1 cellular context compared by ENCODE assay signal in the genomic region with DNA sequence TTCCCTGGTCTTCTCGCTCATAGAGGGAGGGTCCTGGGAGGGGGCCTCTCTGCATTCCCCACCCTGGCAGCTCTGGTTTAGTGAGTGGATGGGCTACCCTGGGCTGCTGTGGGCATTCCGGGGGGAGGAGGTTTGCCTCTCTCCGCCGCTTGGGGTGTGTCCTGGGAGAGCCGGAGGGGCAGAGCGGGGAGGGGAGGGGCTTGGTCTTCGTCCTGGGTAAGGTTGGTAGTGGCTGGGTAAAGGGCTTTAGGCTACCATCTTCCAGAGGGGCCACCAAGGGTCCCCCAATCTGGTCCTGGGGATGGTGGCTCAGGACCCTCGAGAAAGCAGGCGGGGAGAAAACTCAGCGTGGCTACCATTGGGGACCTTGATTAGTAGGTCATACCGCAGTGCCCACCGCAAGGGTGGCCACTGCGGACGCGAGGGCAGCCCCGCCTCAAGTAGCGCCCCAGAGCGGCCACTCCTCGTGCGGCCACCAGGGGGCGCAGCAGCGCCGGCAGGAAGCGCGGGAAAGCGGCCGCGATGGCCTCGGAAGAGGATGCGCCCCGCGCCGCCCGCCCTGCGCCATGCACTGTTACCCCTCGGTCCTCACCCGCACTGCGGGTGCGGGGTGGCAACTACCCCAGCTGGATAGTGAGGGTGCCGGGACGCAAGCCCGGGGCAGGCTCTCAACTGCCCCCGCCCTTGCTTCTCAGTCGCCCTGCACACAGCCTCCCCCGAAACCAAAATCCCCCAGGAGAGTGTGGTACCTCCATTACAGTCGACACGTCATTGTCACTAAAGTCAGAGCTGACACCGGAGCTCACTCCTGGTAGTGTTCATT.
TF ChIP-seq lines count a peak whose summit lies in the region.

No MANE protein-coding gene starts in this region.

TF ChIP-seq in WTC11, 78 proteins besides CTCF, POLR2A, EP300 and RAD21 (continued from another document and continues in another):
- TF ChIP-seq, protein P1, sequence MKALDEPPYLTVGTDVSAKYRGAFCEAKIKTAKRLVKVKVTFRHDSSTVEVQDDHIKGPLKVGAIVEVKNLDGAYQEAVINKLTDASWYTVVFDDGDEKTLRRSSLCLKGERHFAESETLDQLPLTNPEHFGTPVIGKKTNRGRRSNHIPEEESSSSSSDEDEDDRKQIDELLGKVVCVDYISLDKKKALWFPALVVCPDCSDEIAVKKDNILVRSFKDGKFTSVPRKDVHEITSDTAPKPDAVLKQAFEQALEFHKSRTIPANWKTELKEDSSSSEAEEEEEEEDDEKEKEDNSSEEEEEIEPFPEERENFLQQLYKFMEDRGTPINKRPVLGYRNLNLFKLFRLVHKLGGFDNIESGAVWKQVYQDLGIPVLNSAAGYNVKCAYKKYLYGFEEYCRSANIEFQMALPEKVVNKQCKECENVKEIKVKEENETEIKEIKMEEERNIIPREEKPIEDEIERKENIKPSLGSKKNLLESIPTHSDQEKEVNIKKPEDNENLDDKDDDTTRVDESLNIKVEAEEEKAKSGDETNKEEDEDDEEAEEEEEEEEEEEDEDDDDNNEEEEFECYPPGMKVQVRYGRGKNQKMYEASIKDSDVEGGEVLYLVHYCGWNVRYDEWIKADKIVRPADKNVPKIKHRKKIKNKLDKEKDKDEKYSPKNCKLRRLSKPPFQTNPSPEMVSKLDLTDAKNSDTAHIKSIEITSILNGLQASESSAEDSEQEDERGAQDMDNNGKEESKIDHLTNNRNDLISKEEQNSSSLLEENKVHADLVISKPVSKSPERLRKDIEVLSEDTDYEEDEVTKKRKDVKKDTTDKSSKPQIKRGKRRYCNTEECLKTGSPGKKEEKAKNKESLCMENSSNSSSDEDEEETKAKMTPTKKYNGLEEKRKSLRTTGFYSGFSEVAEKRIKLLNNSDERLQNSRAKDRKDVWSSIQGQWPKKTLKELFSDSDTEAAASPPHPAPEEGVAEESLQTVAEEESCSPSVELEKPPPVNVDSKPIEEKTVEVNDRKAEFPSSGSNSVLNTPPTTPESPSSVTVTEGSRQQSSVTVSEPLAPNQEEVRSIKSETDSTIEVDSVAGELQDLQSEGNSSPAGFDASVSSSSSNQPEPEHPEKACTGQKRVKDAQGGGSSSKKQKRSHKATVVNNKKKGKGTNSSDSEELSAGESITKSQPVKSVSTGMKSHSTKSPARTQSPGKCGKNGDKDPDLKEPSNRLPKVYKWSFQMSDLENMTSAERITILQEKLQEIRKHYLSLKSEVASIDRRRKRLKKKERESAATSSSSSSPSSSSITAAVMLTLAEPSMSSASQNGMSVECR (CRISPR knock-in tag; IDR thresholded peaks at IDR 0.05; ENCODE audit: borderline replicate concordance), result no peak
- no peak for TF ChIP-seq EMX1 (CRISPR knock-in tag; IDR thresholded peaks at IDR 0.05)
- TF ChIP-seq, protein P2, sequence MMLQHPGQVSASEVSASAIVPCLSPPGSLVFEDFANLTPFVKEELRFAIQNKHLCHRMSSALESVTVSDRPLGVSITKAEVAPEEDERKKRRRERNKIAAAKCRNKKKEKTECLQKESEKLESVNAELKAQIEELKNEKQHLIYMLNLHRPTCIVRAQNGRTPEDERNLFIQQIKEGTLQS (CRISPR knock-in tag; conservative IDR thresholded peaks at IDR 0.05), result no peak
- TF ChIP-seq, protein P3, sequence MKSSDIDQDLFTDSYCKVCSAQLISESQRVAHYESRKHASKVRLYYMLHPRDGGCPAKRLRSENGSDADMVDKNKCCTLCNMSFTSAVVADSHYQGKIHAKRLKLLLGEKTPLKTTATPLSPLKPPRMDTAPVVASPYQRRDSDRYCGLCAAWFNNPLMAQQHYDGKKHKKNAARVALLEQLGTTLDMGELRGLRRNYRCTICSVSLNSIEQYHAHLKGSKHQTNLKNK (CRISPR knock-in tag; IDR thresholded peaks at IDR 0.05), result no peak
- TF ChIP-seq, protein P4, sequence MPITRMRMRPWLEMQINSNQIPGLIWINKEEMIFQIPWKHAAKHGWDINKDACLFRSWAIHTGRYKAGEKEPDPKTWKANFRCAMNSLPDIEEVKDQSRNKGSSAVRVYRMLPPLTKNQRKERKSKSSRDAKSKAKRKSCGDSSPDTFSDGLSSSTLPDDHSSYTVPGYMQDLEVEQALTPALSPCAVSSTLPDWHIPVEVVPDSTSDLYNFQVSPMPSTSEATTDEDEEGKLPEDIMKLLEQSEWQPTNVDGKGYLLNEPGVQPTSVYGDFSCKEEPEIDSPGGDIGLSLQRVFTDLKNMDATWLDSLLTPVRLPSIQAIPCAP (CRISPR knock-in tag; IDR thresholded peaks at IDR 0.05), result peak; percentile 59; the same call in 1 of the 2 replicates
- 0 out of 2 replicates have a peak, but pooled peaks have one; percentile 26 for TF ChIP-seq ZNF263 (CRISPR knock-in tag; IDR thresholded peaks at IDR 0.05; ENCODE audit: low read depth)
- TF ChIP-seq, protein P5, sequence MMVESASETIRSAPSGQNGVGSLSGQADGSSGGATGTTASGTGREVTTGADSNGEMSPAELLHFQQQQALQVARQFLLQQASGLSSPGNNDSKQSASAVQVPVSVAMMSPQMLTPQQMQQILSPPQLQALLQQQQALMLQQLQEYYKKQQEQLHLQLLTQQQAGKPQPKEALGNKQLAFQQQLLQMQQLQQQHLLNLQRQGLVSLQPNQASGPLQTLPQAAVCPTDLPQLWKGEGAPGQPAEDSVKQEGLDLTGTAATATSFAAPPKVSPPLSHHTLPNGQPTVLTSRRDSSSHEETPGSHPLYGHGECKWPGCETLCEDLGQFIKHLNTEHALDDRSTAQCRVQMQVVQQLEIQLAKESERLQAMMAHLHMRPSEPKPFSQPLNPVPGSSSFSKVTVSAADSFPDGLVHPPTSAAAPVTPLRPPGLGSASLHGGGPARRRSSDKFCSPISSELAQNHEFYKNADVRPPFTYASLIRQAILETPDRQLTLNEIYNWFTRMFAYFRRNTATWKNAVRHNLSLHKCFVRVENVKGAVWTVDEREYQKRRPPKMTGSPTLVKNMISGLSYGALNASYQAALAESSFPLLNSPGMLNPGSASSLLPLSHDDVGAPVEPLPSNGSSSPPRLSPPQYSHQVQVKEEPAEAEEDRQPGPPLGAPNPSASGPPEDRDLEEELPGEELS (CRISPR knock-in tag; IDR thresholded peaks at IDR 0.05), result peak; percentile 87
- 0 out of 2 replicates have a peak, but pooled peaks have one; percentile 32 for TF ChIP-seq ZNF232 (CRISPR knock-in tag; IDR thresholded peaks at IDR 0.05)
- no peak for TF ChIP-seq OVOL2 (CRISPR knock-in tag; IDR thresholded peaks at IDR 0.05; ENCODE audit: borderline replicate concordance)
- TF ChIP-seq, protein P6, sequence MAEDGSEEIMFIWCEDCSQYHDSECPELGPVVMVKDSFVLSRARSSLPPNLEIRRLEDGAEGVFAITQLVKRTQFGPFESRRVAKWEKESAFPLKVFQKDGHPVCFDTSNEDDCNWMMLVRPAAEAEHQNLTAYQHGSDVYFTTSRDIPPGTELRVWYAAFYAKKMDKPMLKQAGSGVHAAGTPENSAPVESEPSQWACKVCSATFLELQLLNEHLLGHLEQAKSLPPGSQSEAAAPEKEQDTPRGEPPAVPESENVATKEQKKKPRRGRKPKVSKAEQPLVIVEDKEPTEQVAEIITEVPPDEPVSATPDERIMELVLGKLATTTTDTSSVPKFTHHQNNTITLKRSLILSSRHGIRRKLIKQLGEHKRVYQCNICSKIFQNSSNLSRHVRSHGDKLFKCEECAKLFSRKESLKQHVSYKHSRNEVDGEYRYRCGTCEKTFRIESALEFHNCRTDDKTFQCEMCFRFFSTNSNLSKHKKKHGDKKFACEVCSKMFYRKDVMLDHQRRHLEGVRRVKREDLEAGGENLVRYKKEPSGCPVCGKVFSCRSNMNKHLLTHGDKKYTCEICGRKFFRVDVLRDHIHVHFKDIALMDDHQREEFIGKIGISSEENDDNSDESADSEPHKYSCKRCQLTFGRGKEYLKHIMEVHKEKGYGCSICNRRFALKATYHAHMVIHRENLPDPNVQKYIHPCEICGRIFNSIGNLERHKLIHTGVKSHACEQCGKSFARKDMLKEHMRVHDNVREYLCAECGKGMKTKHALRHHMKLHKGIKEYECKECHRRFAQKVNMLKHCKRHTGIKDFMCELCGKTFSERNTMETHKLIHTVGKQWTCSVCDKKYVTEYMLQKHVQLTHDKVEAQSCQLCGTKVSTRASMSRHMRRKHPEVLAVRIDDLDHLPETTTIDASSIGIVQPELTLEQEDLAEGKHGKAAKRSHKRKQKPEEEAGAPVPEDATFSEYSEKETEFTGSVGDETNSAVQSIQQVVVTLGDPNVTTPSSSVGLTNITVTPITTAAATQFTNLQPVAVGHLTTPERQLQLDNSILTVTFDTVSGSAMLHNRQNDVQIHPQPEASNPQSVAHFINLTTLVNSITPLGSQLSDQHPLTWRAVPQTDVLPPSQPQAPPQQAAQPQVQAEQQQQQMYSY (CRISPR knock-in tag; IDR thresholded peaks at IDR 0.05), result no peak
- TF ChIP-seq ATF1 (CRISPR knock-in tag; IDR thresholded peaks at IDR 0.05), result no peak
- TF ChIP-seq TCF7 (CRISPR knock-in tag; IDR thresholded peaks at IDR 0.05; ENCODE audit: low read depth), result no peak
- no peak for TF ChIP-seq ZNF396 (CRISPR knock-in tag; IDR thresholded peaks at IDR 0.05; ENCODE audit: borderline replicate concordance)
- TF ChIP-seq MYBL2 (CRISPR knock-in tag; IDR thresholded peaks at IDR 0.05), result peak; percentile 35; the same call in 1 of the 2 replicates
- no peak for TF ChIP-seq NR2C2 (CRISPR knock-in tag; IDR thresholded peaks at IDR 0.05)
- peak; percentile 92 for TF ChIP-seq ETV6 (CRISPR knock-in tag; IDR thresholded peaks at IDR 0.05)
- TF ChIP-seq, protein P7, sequence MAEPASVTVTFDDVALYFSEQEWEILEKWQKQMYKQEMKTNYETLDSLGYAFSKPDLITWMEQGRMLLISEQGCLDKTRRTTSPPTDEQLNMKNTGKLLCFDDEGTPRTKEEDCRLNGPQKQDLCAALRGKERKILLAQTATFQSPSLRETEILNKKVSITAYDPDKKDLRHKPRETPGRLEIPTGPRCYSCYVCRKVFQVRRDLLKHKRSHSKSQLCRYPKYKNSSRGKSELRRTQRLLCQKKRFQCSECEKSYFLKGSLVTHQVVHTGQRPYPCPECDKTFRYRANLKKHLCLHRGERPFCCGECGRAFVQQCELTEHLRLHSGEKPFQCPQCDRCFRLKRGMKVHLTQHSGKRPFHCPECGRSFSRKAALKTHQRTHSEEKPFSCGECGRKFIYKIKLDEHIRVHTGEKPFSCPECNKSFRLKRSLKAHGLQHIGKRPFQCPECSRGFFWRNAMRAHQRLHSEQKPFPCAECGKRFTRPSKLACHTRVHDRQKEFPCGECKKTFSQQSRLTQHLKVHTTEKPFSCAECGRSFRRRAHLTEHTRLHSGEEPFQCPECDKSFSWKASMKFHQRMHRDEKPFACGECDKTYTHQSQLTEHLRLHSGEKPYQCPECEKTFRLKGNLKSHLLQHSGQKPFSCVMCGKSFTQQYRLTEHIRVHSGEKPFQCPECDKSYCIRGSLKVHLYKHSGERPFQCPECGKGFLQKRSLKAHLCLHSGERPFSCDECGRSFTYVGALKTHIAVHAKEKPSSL (CRISPR knock-in tag; conservative IDR thresholded peaks at IDR 0.05), result no peak
- TF ChIP-seq MXD4 (CRISPR knock-in tag; IDR thresholded peaks at IDR 0.05; ENCODE audit: borderline replicate concordance), result no peak
- TF ChIP-seq, protein P8, sequence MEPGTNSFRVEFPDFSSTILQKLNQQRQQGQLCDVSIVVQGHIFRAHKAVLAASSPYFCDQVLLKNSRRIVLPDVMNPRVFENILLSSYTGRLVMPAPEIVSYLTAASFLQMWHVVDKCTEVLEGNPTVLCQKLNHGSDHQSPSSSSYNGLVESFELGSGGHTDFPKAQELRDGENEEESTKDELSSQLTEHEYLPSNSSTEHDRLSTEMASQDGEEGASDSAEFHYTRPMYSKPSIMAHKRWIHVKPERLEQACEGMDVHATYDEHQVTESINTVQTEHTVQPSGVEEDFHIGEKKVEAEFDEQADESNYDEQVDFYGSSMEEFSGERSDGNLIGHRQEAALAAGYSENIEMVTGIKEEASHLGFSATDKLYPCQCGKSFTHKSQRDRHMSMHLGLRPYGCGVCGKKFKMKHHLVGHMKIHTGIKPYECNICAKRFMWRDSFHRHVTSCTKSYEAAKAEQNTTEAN (CRISPR knock-in tag; IDR thresholded peaks at IDR 0.05), result peak; percentile 66; the same call in 1 of the 2 replicates
- peak; percentile 88; the same call in 1 of the 2 replicates for TF ChIP-seq NFE2L1 (CRISPR knock-in tag; IDR thresholded peaks at IDR 0.05)
- TF ChIP-seq ZNF423 (CRISPR knock-in tag; IDR thresholded peaks at IDR 0.05), result no peak
- no peak for TF ChIP-seq HMGA2 (CRISPR knock-in tag; IDR thresholded peaks at IDR 0.05)
- no peak for TF ChIP-seq IRF2 (CRISPR knock-in tag; IDR thresholded peaks at IDR 0.05; ENCODE audit: borderline replicate concordance, low read depth)
- TF ChIP-seq, protein P9, sequence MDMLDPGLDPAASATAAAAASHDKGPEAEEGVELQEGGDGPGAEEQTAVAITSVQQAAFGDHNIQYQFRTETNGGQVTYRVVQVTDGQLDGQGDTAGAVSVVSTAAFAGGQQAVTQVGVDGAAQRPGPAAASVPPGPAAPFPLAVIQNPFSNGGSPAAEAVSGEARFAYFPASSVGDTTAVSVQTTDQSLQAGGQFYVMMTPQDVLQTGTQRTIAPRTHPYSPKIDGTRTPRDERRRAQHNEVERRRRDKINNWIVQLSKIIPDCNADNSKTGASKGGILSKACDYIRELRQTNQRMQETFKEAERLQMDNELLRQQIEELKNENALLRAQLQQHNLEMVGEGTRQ (CRISPR knock-in tag; IDR thresholded peaks at IDR 0.05), result peak; percentile 40; the same call in 1 of the 2 replicates
- 0 out of 2 replicates have a peak, but pooled peaks have one; percentile 86 for TF ChIP-seq ZNF138 (CRISPR knock-in tag; conservative IDR thresholded peaks at IDR 0.05)
- TF ChIP-seq ZNF671 (CRISPR knock-in tag; IDR thresholded peaks at IDR 0.05), result no peak; the same call in 1 of the 2 replicates
- 0 out of 2 replicates have a peak, but pooled peaks have one; percentile 51 for TF ChIP-seq ZNF416 (CRISPR knock-in tag; IDR thresholded peaks at IDR 0.05)
- no peak for TF ChIP-seq JUN (CRISPR knock-in tag; IDR thresholded peaks at IDR 0.05)
- TF ChIP-seq, protein P10, sequence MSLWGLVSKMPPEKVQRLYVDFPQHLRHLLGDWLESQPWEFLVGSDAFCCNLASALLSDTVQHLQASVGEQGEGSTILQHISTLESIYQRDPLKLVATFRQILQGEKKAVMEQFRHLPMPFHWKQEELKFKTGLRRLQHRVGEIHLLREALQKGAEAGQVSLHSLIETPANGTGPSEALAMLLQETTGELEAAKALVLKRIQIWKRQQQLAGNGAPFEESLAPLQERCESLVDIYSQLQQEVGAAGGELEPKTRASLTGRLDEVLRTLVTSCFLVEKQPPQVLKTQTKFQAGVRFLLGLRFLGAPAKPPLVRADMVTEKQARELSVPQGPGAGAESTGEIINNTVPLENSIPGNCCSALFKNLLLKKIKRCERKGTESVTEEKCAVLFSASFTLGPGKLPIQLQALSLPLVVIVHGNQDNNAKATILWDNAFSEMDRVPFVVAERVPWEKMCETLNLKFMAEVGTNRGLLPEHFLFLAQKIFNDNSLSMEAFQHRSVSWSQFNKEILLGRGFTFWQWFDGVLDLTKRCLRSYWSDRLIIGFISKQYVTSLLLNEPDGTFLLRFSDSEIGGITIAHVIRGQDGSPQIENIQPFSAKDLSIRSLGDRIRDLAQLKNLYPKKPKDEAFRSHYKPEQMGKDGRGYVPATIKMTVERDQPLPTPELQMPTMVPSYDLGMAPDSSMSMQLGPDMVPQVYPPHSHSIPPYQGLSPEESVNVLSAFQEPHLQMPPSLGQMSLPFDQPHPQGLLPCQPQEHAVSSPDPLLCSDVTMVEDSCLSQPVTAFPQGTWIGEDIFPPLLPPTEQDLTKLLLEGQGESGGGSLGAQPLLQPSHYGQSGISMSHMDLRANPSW (CRISPR knock-in tag; conservative IDR thresholded peaks at IDR 0.05; ENCODE audit: low read depth), result no peak
